ENCODE assay signal across 9 cellular contexts in the genomic region with DNA sequence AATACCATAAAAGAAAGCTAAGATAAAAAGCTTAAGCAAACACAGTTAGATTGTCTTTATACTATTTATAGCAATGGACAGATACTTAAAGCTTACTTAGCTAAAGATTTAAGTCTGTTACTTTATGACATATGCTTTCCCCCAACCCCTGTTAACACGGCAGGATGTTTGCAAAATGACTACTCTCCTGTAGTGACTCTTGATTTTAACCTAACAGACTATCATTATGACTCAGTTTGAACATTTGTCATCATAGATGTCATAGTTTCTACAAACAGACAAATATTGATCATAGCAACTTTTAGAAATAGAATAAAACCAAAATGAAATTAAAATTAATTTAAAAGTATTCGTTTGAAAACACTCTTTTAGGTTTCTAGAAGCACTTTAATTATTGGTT. TPM values are rescaled to one million over a fixed set of nuclear protein-coding genes. Genes with fewer than 3 reads are reported as not detected.
A peak's percentile ranks its signal among the peaks of the same experiment; 100 is the strongest.
DNase-seq lines count a peak whose midpoint lies in the region; ATAC-seq and TF ChIP-seq lines count a peak whose summit lies in the region.
"Had no signal": no experiment of that assay in that cellular context is flagged by ENCODE, and none has a peak within 500 bp of the region (broad histone marks: within the 10 kb centered on the region; RNA-seq: fewer than 3 reads in every experiment).

No MANE protein-coding gene starts in this region.

- H3K9ac ChIP-seq in neural progenitor cell: no peak overlapping the region

- ATAC-seq in GM19455 (IDR thresholded peaks at IDR 0.05; ENCODE audit: unreplicated experiment) (peak; percentile 97), HG03139 (IDR thresholded peaks at IDR 0.05; ENCODE audit: unreplicated experiment) (peak; percentile 91)
- ATAC-seq in activated naive CD8-positive, alpha-beta T cell treated with anti-CD3 and anti-CD28 coated beads, Interleukin-2, amount 50 U/mL, for 24 hours: peak; percentile 97

- H3K27ac ChIP-seq in neural progenitor cell: no peak overlapping the region
- H3K27ac ChIP-seq in substantia nigra (ENCODE audit: low read depth, low read length, poor library complexity, severe bottlenecking): no peak overlapping the region
- H3K27ac ChIP-seq: SK-N-MC had no signal

- H3K27me3 ChIP-seq in neural progenitor cell: peaks cover 28% of the 10 kb centered on the region

- no peak overlapping the region for H3K4me3 Mint-ChIP-seq in activated naive CD8-positive, alpha-beta T cell treated with anti-CD3 and anti-CD28 coated beads, Interleukin-2, amount 50 U/mL, for 24 hours
- H3K4me3 Mint-ChIP-seq in osteocyte (ENCODE audit: unreplicated experiment): no peak overlapping the region
- no peak overlapping the region for H3K4me3 Mint-ChIP-seq in neural progenitor cell

- peaks cover 10% of the 10 kb centered on the region for H3K4me1 Mint-ChIP-seq in activated naive CD8-positive, alpha-beta T cell treated with anti-CD3 and anti-CD28 coated beads, Interleukin-2, amount 50 U/mL, for 24 hours
- H3K4me1 Mint-ChIP-seq in osteocyte (ENCODE audit: unreplicated experiment) (peaks cover 7% of the 10 kb centered on the region), neural progenitor cell (no peaks in the 10 kb centered on the region)

- H3K4me2 ChIP-seq in neural progenitor cell: no peak overlapping the region

- H3K4me3 ChIP-seq in GM12865 (ENCODE audit: low read depth, low read length): no peak overlapping the region
- no peak overlapping the region for H3K4me3 ChIP-seq in neural progenitor cell
- H3K4me3 ChIP-seq: SK-N-MC had no signal

- no peaks in the 10 kb centered on the region for H3K36me3 Mint-ChIP-seq in activated naive CD8-positive, alpha-beta T cell treated with anti-CD3 and anti-CD28 coated beads, Interleukin-2, amount 50 U/mL, for 24 hours (ENCODE audit: low read depth)
- H3K36me3 Mint-ChIP-seq in osteocyte (ENCODE audit: unreplicated experiment): no peaks in the 10 kb centered on the region
- H3K36me3 Mint-ChIP-seq in neural progenitor cell: no peaks in the 10 kb centered on the region

- H3K27ac Mint-ChIP-seq in activated naive CD8-positive, alpha-beta T cell treated with anti-CD3 and anti-CD28 coated beads, Interleukin-2, amount 50 U/mL, for 24 hours: no peak overlapping the region
- H3K27ac Mint-ChIP-seq in osteocyte (ENCODE audit: unreplicated experiment): no peak overlapping the region
- no peak overlapping the region for H3K27ac Mint-ChIP-seq in neural progenitor cell

- peaks cover 2% of the 10 kb centered on the region for H3K4me1 ChIP-seq in neural progenitor cell

- no peak overlapping the region for H2AFZ ChIP-seq in neural progenitor cell (replicated peaks)

- H3K79me2 ChIP-seq in neural progenitor cell (ENCODE audit: low read depth): no peaks in the 10 kb centered on the region

- H3F3A ChIP-seq in neural progenitor cell (ENCODE audit: low read depth): no peaks in the 10 kb centered on the region

- TF ChIP-seq CTCF in GM12865 (IDR thresholded peaks at IDR 0.05; ENCODE audit: insufficient read depth, low read depth, low read length, missing control alignments): no peak
- TF ChIP-seq CTCF in osteocyte (IDR thresholded peaks at IDR 0.05): no peak
- no peak for TF ChIP-seq CTCF in neural progenitor cell (IDR thresholded peaks at IDR 0.05)

- H3K9me3 ChIP-seq in neural progenitor cell (ENCODE audit: low read depth): no peaks in the 10 kb centered on the region

- DNase-seq in GM12865 (ENCODE audit: low read depth) (peak; percentile 83), osteocyte (ENCODE audit: extremely low spot score, unreplicated experiment) (no peak), GM03348 (ENCODE audit: low spot score) (no peak), neural progenitor cell (ENCODE audit: low spot score) (no peak), substantia nigra (lab: John Stamatoyannopoulos, UW) (no peak)
- no peak for DNase-seq in activated naive CD8-positive, alpha-beta T cell treated with anti-CD3 and anti-CD28 coated beads, Interleukin-2, amount 50 U/mL, for 24 hours

- no peaks in the 10 kb centered on the region for H3K36me3 ChIP-seq in neural progenitor cell

- no peaks in the 10 kb centered on the region for H3K9me3 Mint-ChIP-seq in activated naive CD8-positive, alpha-beta T cell treated with anti-CD3 and anti-CD28 coated beads, Interleukin-2, amount 50 U/mL, for 24 hours
- no peaks in the 10 kb centered on the region for H3K9me3 Mint-ChIP-seq in osteocyte (ENCODE audit: unreplicated experiment)
- peaks cover 4% of the 10 kb centered on the region for H3K9me3 Mint-ChIP-seq in neural progenitor cell

- H4K20me1 ChIP-seq in neural progenitor cell (ENCODE audit: low read depth): no peaks in the 10 kb centered on the region

- peaks cover 22% of the 10 kb centered on the region for H3K27me3 Mint-ChIP-seq in activated naive CD8-positive, alpha-beta T cell treated with anti-CD3 and anti-CD28 coated beads, Interleukin-2, amount 50 U/mL, for 24 hours
- no peaks in the 10 kb centered on the region for H3K27me3 Mint-ChIP-seq in osteocyte (ENCODE audit: unreplicated experiment)
- H3K27me3 Mint-ChIP-seq in neural progenitor cell (ENCODE audit: insufficient read depth, low read depth): peaks cover 5% of the 10 kb centered on the region

RNA-seq across cellular contexts. Expression of a gene that starts 7.8 kb away (rescaled TPM):
- 69.1 and 69.6 TPM in 2 replicates for total RNA-seq in osteocyte
- 13.6 and 16.3 TPM in 2 replicates for total RNA-seq in neural progenitor cell (ENCODE audit: low replicate concordance)

RNA-seq across cellular contexts. Expression of a gene that starts 12.5 kb away (rescaled TPM):
- total RNA-seq in osteocyte: 41.7 and 48.5 TPM in 2 replicates
- total RNA-seq in neural progenitor cell (ENCODE audit: low replicate concordance): 39.9 and 59.1 TPM in 2 replicates

RNA-seq across cellular contexts. Expression of a gene that starts 36.9 kb away (rescaled TPM):
- total RNA-seq in osteocyte (not detected in 2 replicates), neural progenitor cell (ENCODE audit: low replicate concordance) (0.71 and 2.3 TPM in 2 replicates)
